In the genomic region with DNA sequence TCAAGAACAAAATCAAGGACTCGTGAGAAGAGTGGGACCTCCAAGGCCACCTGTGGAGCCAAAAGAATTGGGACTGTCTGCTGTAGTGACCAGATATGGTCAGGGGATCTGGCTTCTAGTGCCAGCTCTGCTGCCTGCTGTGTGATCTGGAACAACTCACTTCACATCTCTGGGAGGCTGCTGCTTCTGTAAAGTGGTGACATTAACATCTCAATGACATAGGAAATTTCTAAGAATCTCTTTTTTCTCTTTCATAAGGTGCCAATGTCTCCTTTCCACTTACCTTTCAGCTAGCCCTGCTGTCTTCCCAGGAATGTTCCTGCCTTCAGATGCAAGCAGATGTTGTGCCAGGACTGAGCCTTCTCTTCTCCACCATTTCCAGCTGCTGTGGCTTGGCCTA, we compare ENCODE assay signal across 3 cellular contexts.
TF ChIP-seq lines count a peak whose summit lies in the region.

No MANE protein-coding gene starts in this region.

TF ChIP-seq in HEK293, 187 proteins besides CTCF, POLR2A, EP300 and RAD21 (continues in another document):
- TF ChIP-seq ZNF112 (tag by site-specific recombination; IDR thresholded peaks at IDR 0.05) (no peak), ZNF221 (tag by site-specific recombination; IDR thresholded peaks at IDR 0.05; ENCODE audit: borderline replicate concordance) (no peak), SCRT1 (tag by site-specific recombination; IDR thresholded peaks at IDR 0.05; ENCODE audit: borderline replicate concordance) (0 out of 2 replicates have a peak, but pooled peaks have one; percentile 15), FEZF1 (tag by site-specific recombination; IDR thresholded peaks at IDR 0.05) (no peak), GLIS1 (tag by site-specific recombination; IDR thresholded peaks at IDR 0.05) (no peak), ZNF558 (tag by site-specific recombination; IDR thresholded peaks at IDR 0.05) (no peak), BCL11A (tag by site-specific recombination; IDR thresholded peaks at IDR 0.05; ENCODE audit: low read depth) (no peak), ZNF768 (tag by site-specific recombination; IDR thresholded peaks at IDR 0.05) (no peak), SCRT2 (tag by site-specific recombination; IDR thresholded peaks at IDR 0.05) (0 out of 2 replicates have a peak, but pooled peaks have one; percentile 26)
- TF ChIP-seq, protein P1, sequence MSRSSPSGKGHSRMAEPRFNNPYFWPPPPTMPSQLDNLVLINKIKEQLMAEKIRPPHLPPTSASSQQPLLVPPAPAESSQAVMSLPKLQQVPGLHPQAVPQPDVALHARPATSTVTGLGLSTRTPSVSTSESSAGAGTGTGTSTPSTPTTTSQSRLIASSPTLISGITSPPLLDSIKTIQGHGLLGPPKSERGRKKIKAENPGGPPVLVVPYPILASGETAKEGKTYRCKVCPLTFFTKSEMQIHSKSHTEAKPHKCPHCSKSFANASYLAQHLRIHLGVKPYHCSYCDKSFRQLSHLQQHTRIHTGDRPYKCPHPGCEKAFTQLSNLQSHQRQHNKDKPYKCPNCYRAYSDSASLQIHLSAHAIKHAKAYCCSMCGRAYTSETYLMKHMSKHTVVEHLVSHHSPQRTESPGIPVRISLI (tag by site-specific recombination; IDR thresholded peaks at IDR 0.05): no peak
- TF ChIP-seq, protein P2, sequence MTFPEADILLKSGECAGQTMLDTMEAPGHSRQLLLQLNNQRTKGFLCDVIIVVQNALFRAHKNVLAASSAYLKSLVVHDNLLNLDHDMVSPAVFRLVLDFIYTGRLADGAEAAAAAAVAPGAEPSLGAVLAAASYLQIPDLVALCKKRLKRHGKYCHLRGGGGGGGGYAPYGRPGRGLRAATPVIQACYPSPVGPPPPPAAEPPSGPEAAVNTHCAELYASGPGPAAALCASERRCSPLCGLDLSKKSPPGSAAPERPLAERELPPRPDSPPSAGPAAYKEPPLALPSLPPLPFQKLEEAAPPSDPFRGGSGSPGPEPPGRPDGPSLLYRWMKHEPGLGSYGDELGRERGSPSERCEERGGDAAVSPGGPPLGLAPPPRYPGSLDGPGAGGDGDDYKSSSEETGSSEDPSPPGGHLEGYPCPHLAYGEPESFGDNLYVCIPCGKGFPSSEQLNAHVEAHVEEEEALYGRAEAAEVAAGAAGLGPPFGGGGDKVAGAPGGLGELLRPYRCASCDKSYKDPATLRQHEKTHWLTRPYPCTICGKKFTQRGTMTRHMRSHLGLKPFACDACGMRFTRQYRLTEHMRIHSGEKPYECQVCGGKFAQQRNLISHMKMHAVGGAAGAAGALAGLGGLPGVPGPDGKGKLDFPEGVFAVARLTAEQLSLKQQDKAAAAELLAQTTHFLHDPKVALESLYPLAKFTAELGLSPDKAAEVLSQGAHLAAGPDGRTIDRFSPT (tag by site-specific recombination; IDR thresholded peaks at IDR 0.05): no peak

TF ChIP-seq in H1, 55 proteins besides CTCF, POLR2A, EP300 and RAD21 (continues in another document):
- TF ChIP-seq POU5F1 (IDR thresholded peaks at IDR 0.05; ENCODE audit: low read depth, low read length) (no peak), TEAD4 (IDR thresholded peaks at IDR 0.05; ENCODE audit: low read depth, low read length) (no peak), NRF1 (IDR thresholded peaks at IDR 0.05; ENCODE audit: low read depth, low read length) (no peak), NANOG (IDR thresholded peaks at IDR 0.05; ENCODE audit: insufficient read depth, low read depth, low read length, poor library complexity, severe bottlenecking) (peak; percentile 64), YY1 (IDR thresholded peaks at IDR 0.05; ENCODE audit: low read depth, low read length) (no peak), CTBP2 (IDR thresholded peaks at IDR 0.05; ENCODE audit: borderline replicate concordance, insufficient read depth, insufficient read length, low read length) (peak; percentile 84), SRF (IDR thresholded peaks at IDR 0.05; ENCODE audit: low read depth, low read length) (peak; percentile 50; the same call in 1 of the 2 replicates)
- TF ChIP-seq, protein P3, sequence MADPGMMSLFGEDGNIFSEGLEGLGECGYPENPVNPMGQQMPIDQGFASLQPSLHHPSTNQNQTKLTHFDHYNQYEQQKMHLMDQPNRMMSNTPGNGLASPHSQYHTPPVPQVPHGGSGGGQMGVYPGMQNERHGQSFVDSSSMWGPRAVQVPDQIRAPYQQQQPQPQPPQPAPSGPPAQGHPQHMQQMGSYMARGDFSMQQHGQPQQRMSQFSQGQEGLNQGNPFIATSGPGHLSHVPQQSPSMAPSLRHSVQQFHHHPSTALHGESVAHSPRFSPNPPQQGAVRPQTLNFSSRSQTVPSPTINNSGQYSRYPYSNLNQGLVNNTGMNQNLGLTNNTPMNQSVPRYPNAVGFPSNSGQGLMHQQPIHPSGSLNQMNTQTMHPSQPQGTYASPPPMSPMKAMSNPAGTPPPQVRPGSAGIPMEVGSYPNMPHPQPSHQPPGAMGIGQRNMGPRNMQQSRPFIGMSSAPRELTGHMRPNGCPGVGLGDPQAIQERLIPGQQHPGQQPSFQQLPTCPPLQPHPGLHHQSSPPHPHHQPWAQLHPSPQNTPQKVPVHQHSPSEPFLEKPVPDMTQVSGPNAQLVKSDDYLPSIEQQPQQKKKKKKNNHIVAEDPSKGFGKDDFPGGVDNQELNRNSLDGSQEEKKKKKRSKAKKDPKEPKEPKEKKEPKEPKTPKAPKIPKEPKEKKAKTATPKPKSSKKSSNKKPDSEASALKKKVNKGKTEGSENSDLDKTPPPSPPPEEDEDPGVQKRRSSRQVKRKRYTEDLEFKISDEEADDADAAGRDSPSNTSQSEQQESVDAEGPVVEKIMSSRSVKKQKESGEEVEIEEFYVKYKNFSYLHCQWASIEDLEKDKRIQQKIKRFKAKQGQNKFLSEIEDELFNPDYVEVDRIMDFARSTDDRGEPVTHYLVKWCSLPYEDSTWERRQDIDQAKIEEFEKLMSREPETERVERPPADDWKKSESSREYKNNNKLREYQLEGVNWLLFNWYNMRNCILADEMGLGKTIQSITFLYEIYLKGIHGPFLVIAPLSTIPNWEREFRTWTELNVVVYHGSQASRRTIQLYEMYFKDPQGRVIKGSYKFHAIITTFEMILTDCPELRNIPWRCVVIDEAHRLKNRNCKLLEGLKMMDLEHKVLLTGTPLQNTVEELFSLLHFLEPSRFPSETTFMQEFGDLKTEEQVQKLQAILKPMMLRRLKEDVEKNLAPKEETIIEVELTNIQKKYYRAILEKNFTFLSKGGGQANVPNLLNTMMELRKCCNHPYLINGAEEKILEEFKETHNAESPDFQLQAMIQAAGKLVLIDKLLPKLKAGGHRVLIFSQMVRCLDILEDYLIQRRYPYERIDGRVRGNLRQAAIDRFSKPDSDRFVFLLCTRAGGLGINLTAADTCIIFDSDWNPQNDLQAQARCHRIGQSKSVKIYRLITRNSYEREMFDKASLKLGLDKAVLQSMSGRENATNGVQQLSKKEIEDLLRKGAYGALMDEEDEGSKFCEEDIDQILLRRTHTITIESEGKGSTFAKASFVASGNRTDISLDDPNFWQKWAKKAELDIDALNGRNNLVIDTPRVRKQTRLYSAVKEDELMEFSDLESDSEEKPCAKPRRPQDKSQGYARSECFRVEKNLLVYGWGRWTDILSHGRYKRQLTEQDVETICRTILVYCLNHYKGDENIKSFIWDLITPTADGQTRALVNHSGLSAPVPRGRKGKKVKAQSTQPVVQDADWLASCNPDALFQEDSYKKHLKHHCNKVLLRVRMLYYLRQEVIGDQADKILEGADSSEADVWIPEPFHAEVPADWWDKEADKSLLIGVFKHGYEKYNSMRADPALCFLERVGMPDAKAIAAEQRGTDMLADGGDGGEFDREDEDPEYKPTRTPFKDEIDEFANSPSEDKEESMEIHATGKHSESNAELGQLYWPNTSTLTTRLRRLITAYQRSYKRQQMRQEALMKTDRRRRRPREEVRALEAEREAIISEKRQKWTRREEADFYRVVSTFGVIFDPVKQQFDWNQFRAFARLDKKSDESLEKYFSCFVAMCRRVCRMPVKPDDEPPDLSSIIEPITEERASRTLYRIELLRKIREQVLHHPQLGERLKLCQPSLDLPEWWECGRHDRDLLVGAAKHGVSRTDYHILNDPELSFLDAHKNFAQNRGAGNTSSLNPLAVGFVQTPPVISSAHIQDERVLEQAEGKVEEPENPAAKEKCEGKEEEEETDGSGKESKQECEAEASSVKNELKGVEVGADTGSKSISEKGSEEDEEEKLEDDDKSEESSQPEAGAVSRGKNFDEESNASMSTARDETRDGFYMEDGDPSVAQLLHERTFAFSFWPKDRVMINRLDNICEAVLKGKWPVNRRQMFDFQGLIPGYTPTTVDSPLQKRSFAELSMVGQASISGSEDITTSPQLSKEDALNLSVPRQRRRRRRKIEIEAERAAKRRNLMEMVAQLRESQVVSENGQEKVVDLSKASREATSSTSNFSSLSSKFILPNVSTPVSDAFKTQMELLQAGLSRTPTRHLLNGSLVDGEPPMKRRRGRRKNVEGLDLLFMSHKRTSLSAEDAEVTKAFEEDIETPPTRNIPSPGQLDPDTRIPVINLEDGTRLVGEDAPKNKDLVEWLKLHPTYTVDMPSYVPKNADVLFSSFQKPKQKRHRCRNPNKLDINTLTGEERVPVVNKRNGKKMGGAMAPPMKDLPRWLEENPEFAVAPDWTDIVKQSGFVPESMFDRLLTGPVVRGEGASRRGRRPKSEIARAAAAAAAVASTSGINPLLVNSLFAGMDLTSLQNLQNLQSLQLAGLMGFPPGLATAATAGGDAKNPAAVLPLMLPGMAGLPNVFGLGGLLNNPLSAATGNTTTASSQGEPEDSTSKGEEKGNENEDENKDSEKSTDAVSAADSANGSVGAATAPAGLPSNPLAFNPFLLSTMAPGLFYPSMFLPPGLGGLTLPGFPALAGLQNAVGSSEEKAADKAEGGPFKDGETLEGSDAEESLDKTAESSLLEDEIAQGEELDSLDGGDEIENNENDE (IDR thresholded peaks at IDR 0.05; ENCODE audit: insufficient replicate concordance, low read length): no peak

TF ChIP-seq in liver, 16 proteins besides CTCF, POLR2A, EP300 and RAD21:
- TF ChIP-seq EGR1 (IDR thresholded peaks at IDR 0.05; ENCODE audit: low read depth in 2 of 2) (no peak), HNF4A (conservative IDR thresholded peaks at IDR 0.05) (no peak), HNF4G (IDR thresholded peaks at IDR 0.05) (no peak), JUND (IDR thresholded peaks at IDR 0.05) (no peak), RXRA (IDR thresholded peaks at IDR 0.05) (no peak), TAF1 (conservative IDR thresholded peaks at IDR 0.05) (no peak), YY1 (IDR thresholded peaks at IDR 0.05) (no peak), FOXA2 (IDR thresholded peaks at IDR 0.05) (no peak), FOXA1 (IDR thresholded peaks at IDR 0.05) (no peak)
- TF ChIP-seq, protein P4, sequence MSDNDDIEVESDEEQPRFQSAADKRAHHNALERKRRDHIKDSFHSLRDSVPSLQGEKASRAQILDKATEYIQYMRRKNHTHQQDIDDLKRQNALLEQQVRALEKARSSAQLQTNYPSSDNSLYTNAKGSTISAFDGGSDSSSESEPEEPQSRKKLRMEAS (IDR thresholded peaks at IDR 0.05): no peak
- TF ChIP-seq, protein P5, sequence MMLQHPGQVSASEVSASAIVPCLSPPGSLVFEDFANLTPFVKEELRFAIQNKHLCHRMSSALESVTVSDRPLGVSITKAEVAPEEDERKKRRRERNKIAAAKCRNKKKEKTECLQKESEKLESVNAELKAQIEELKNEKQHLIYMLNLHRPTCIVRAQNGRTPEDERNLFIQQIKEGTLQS (IDR thresholded peaks at IDR 0.05): no peak
- TF ChIP-seq, protein P6, sequence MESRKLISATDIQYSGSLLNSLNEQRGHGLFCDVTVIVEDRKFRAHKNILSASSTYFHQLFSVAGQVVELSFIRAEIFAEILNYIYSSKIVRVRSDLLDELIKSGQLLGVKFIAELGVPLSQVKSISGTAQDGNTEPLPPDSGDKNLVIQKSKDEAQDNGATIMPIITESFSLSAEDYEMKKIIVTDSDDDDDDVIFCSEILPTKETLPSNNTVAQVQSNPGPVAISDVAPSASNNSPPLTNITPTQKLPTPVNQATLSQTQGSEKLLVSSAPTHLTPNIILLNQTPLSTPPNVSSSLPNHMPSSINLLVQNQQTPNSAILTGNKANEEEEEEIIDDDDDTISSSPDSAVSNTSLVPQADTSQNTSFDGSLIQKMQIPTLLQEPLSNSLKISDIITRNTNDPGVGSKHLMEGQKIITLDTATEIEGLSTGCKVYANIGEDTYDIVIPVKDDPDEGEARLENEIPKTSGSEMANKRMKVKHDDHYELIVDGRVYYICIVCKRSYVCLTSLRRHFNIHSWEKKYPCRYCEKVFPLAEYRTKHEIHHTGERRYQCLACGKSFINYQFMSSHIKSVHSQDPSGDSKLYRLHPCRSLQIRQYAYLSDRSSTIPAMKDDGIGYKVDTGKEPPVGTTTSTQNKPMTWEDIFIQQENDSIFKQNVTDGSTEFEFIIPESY (IDR thresholded peaks at IDR 0.05): no peak
- TF ChIP-seq, protein P7, sequence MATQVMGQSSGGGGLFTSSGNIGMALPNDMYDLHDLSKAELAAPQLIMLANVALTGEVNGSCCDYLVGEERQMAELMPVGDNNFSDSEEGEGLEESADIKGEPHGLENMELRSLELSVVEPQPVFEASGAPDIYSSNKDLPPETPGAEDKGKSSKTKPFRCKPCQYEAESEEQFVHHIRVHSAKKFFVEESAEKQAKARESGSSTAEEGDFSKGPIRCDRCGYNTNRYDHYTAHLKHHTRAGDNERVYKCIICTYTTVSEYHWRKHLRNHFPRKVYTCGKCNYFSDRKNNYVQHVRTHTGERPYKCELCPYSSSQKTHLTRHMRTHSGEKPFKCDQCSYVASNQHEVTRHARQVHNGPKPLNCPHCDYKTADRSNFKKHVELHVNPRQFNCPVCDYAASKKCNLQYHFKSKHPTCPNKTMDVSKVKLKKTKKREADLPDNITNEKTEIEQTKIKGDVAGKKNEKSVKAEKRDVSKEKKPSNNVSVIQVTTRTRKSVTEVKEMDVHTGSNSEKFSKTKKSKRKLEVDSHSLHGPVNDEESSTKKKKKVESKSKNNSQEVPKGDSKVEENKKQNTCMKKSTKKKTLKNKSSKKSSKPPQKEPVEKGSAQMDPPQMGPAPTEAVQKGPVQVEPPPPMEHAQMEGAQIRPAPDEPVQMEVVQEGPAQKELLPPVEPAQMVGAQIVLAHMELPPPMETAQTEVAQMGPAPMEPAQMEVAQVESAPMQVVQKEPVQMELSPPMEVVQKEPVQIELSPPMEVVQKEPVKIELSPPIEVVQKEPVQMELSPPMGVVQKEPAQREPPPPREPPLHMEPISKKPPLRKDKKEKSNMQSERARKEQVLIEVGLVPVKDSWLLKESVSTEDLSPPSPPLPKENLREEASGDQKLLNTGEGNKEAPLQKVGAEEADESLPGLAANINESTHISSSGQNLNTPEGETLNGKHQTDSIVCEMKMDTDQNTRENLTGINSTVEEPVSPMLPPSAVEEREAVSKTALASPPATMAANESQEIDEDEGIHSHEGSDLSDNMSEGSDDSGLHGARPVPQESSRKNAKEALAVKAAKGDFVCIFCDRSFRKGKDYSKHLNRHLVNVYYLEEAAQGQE (IDR thresholded peaks at IDR 0.05): no peak
